ENCODE assay signal across 20 cellular contexts in genomic region chr4:183691897-183692296, GRCh38. TPM values are rescaled to one million over a fixed set of nuclear protein-coding genes. Genes with fewer than 3 reads are reported as not detected.
A peak's percentile ranks its signal among the peaks of the same experiment; 100 is the strongest.
DNase-seq lines count a peak whose midpoint lies in the region; ATAC-seq, FAIRE-seq and TF ChIP-seq lines count a peak whose summit lies in the region.
"Had no signal": no experiment of that assay in that cellular context is flagged by ENCODE, and none has a peak within 500 bp of the region (broad histone marks: within the 10 kb centered on the region; RNA-seq: fewer than 3 reads in every experiment).

No MANE protein-coding gene starts in this region.

- H3K27me3 ChIP-seq in K562 (ENCODE audit: control insufficient read depth in 2 of 2, insufficient read depth in 2 of 2, low read length in 2 of 2) (no peaks in the 10 kb centered on the region), heart left ventricle (no peaks in the 10 kb centered on the region)
- H3K27me3 ChIP-seq: BLaER1 treated with 17β-estradiol and CSF1 and Interleukin-3, amounts not matched to agents 10 nM and 100 nM had no signal

- ATAC-seq in K562, result no peak
- no peak for ATAC-seq in heart left ventricle
- ATAC-seq: A549; CD8-positive, alpha-beta T cell; GM12878 had no signal

- no peaks in the 10 kb centered on the region for H3K4me1 ChIP-seq in K562 (replicated peaks in 1 of 2; ENCODE audit: control insufficient read depth in 2 of 2, insufficient read depth in 2 of 2, low read length in 2 of 2)
- H3K4me1 ChIP-seq in heart left ventricle, result no peaks in the 10 kb centered on the region
- H3K4me1 ChIP-seq: A549; BLaER1 treated with 17β-estradiol and CSF1 and Interleukin-3, amounts not matched to agents 10 nM and 100 nM; Caco-2 had no signal

- TF ChIP-seq POLR2A in K562 (conservative IDR thresholded peaks at IDR 0.05) (no peak), heart left ventricle (IDR thresholded peaks at IDR 0.05) (no peak)

- H3K27ac ChIP-seq in K562 (ENCODE audit: extremely low read depth, low read depth, low read length), result no peak overlapping the region
- no peak overlapping the region for H3K27ac ChIP-seq in heart left ventricle
- H3K27ac ChIP-seq: 22Rv1; A549; BLaER1 treated with 17β-estradiol and CSF1 and Interleukin-3, amounts not matched to agents 10 nM and 100 nM; C4-2B had no signal

- FAIRE-seq in G401.6 (lab: Jason Lieb, UNC) (peak; percentile 70), K562 (lab: Jason Lieb, UNC) (no peak)
- FAIRE-seq: A549, D721Med, GM12878, GM19239 had no signal

- TF ChIP-seq RAD21 in K562 (CRISPR knock-in tag; conservative IDR thresholded peaks at IDR 0.05 in 1 of 2, IDR thresholded peaks at IDR 0.05 in 1 of 2), result no peak

- H3K9me3 ChIP-seq in K562 (replicated peaks; ENCODE audit: control insufficient read depth, insufficient read depth, low read depth, low read length), result no peaks in the 10 kb centered on the region
- H3K9me3 ChIP-seq in heart left ventricle, result no peaks in the 10 kb centered on the region
- H3K9me3 ChIP-seq: A549; BLaER1 treated with 17β-estradiol and CSF1 and Interleukin-3, amounts not matched to agents 10 nM and 100 nM; Caco-2 had no signal

- DNase-seq in NCI-H82 (lab: John Stamatoyannopoulos, UW), result peak; percentile 7
- no peak for DNase-seq in NCI-H82 treated with DMSO at 0.1 percent for 48 hours (lab: John Stamatoyannopoulos, UW; ENCODE audit: unreplicated experiment)
- no peak for DNase-seq in K562 (ENCODE audit: extremely low read depth in 1 of 4, low spot score in 3 of 4)
- DNase-seq in heart left ventricle, result no peak
- no peak for DNase-seq in stimulated activated CD4-positive, alpha-beta T cell treated with anti-CD3 and anti-CD28 coated beads, Interleukin-1b, Interleukin-23, amount 100 ng/mL, for 48 hours
- DNase-seq: AML-193; Caco-2; Calu3; CD4-positive, alpha-beta T cell; CD8-positive, alpha-beta T cell; DMS79 treated with DMSO at 0.1 percent for 48 hours; GDM1 had no signal

- no peak overlapping the region for H2AFZ ChIP-seq in K562 (ENCODE audit: low read depth, low read length)

- in situ Hi-C loops in K562 (cut with MboI), result no loop called here

- peaks cover 67% of the 10 kb centered on the region for H3K36me3 ChIP-seq in K562 (ENCODE audit: control insufficient read depth, insufficient read depth, low read length)
- peaks cover 0 to 100% (median 94%) of the 10 kb centered on the region in 9 donors for H3K36me3 ChIP-seq in heart left ventricle

- BruUV-seq in K562 (replicated peaks; lab: Mats Ljungman, UMichigan), result no TSS peak

- intact Hi-C loops in K562 (cut with micrococcal nuclease), result no loop called here
- intact Hi-C loops in heart left ventricle (cut with DNase I), result no loop called here

- no peaks in the 10 kb centered on the region for H3K79me2 ChIP-seq in K562 (ENCODE audit: control insufficient read depth, insufficient read depth, low read length)

- H3K4me2 ChIP-seq in K562 (ENCODE audit: insufficient read depth, low read length), result no peak overlapping the region
- H3K4me2 ChIP-seq: A549; BLaER1 treated with 17β-estradiol and CSF1 and Interleukin-3, amounts not matched to agents 10 nM and 100 nM had no signal

- TF ChIP-seq EP300 in K562 (IDR thresholded peaks at IDR 0.05; ENCODE audit: low read length), result no peak

- H3K9ac ChIP-seq in K562 (ENCODE audit: insufficient read depth in 1 of 2, low read depth in 2 of 2, low read length in 2 of 2), result no peak overlapping the region
- H3K9ac ChIP-seq: BLaER1 treated with 17β-estradiol and CSF1 and Interleukin-3, amounts not matched to agents 10 nM and 100 nM had no signal

- TF ChIP-seq CTCF in K562 (IDR thresholded peaks at IDR 0.05 in 2 of 3, conservative IDR thresholded peaks at IDR 0.05 in 1 of 3; ENCODE audit: insufficient read depth in 2 of 3, low read depth in 1 of 3, low read length in 3 of 3) (no peak), heart left ventricle (IDR thresholded peaks at IDR 0.05) (no peak)

- CTCF ChIA-PET in K562 (lab: Yijun Ruan, JAX; ENCODE audit: low intra/inter-chr PET ratio), result no interaction called here

- POLR2A ChIA-PET in K562 (lab: Yijun Ruan, JAX), result no interaction called here

- no peak overlapping the region for H3K4me3 ChIP-seq in K562
- H3K4me3 ChIP-seq in heart left ventricle, result no peak overlapping the region
- H3K4me3 ChIP-seq: A549; BLaER1 treated with 17β-estradiol and CSF1 and Interleukin-3, amounts not matched to agents 10 nM and 100 nM; GM12878 had no signal

- H4K20me1 ChIP-seq in K562 (replicated peaks; ENCODE audit: control insufficient read depth, insufficient read depth, low read length), result no peaks in the 10 kb centered on the region

- H3K9me1 ChIP-seq in K562 (ENCODE audit: control insufficient read depth, insufficient read depth, low read length), result no peaks in the 10 kb centered on the region

TF ChIP-seq in K562, 482 proteins besides CTCF, POLR2A, EP300 and RAD21:
- TF ChIP-seq RBM25 (IDR thresholded peaks at IDR 0.05; ENCODE audit: low read depth, low read length, severe bottlenecking), result peak; percentile 81
- TF ChIP-seq DDX20 (tag; IDR thresholded peaks at IDR 0.05; ENCODE audit: low read depth), result no peak

RNA-seq across cellular contexts. Expression of gene TRAPPC11, which starts 32.8 kb away (rescaled TPM):
- total RNA-seq in K562 (2011; cell fraction: chromatin; rRNA removed; ENCODE audit: low replicate concordance), result 57.2 and 107 TPM in 2 replicates
- 14.2 and 17.8 TPM in 2 replicates for total RNA-seq in K562 (2011; cell fraction: nucleolus; rRNA removed)
- 38.7 and 42.7 TPM in 2 replicates for total RNA-seq in K562 (2011; cell fraction: nucleoplasm; rRNA removed)
- 24.7 and 31.8 TPM in 2 replicates for total RNA-seq in K562 (2014; rRNA removed)
- 31.8 and 34.9 TPM in 2 replicates for total RNA-seq in K562 (2014; rRNA removed; fragmentation: Illumina TruSeq; extraction: Trizol)
- 26.9 and 30.6 TPM in 2 replicates for total RNA-seq in K562 (2015; rRNA removed; fragmentation: Illumina TruSeq; extraction: Trizol)
- 26.5 and 28.7 TPM in 2 replicates for total RNA-seq in K562 (2021)
- 48.2 and 49.0 TPM in 2 replicates for polyA plus RNA-seq in K562 (2011; rRNA removed)
- polyA plus RNA-seq in K562 (2011; cell fraction: cytosol; rRNA removed), result 13.4 and 25.4 TPM in 2 replicates
- polyA plus RNA-seq in K562 (2011; cell fraction: nucleus; rRNA removed), result 27.4 and 42.9 TPM in 2 replicates
- 15.8 and 22.6 TPM in 2 replicates for polyA plus RNA-seq in K562 (2012)
- polyA plus RNA-seq in K562 (2014; fragmentation: Illumina TruSeq; extraction: Trizol), result 32.6 and 46.3 TPM in 2 replicates
- polyA plus RNA-seq in K562 (2014; fragmentation: Nextera tagmentation; extraction: Ambion mirVana), result 10 to 100 TPM; 11.6 to 12.0 TPM
- polyA plus RNA-seq in K562 (2014; rRNA removed), result 23.6 and 24.3 TPM in 2 replicates
- polyA minus RNA-seq in K562 (2011; rRNA and poly(A)+ RNA removed), result 76.8 and 101 TPM in 2 replicates
- 24.9 and 25.6 TPM in 2 replicates for polyA minus RNA-seq in K562 (2011; cell fraction: cytosol; rRNA and poly(A)+ RNA removed)
- 20.9 and 43.7 TPM in 2 replicates for polyA minus RNA-seq in K562 (2011; cell fraction: nucleus; rRNA and poly(A)+ RNA removed)
- total RNA-seq in heart left ventricle, result 10 to 100 TPM; 16.3 to 28.5 (median 22.0) TPM
- polyA plus RNA-seq in heart left ventricle, result 10 to 100 TPM; 10.4 to 11.7 TPM

RNA-seq across cellular contexts. Expression of gene RWDD4, which starts 32.9 kb away (rescaled TPM):
- total RNA-seq in K562 (2011; cell fraction: chromatin; rRNA removed; ENCODE audit: low replicate concordance), result 5.8 and 14.6 TPM in 2 replicates
- total RNA-seq in K562 (2011; cell fraction: nucleolus; rRNA removed), result 7.0 and 7.3 TPM in 2 replicates
- 9.4 and 11.3 TPM in 2 replicates for total RNA-seq in K562 (2011; cell fraction: nucleoplasm; rRNA removed)
- total RNA-seq in K562 (2014; rRNA removed) (23.3 and 31.4 TPM in 2 replicates), K562 (2014; rRNA removed; fragmentation: Illumina TruSeq; extraction: Trizol) (28.2 and 30.4 TPM in 2 replicates), K562 (2015; rRNA removed; fragmentation: Illumina TruSeq; extraction: Trizol) (27.0 and 32.5 TPM in 2 replicates), K562 (2021) (24.2 and 26.0 TPM in 2 replicates), heart left ventricle (10 to 100 TPM; 13.2 to 20.4 (median 15.8) TPM)
- polyA plus RNA-seq in K562 (2011; rRNA removed) (19.3 and 23.0 TPM in 2 replicates), K562 (2014; fragmentation: Illumina TruSeq; extraction: Trizol) (23.8 and 29.4 TPM in 2 replicates), K562 (2014; fragmentation: Nextera tagmentation; extraction: Ambion mirVana) (10 to 100 TPM in 1 of 2 experiments, 1 to 10 TPM in 1; 8.4 to 11.7 TPM), K562 (2014; rRNA removed) (24.2 and 27.8 TPM in 2 replicates), heart left ventricle (10 to 100 TPM in 1 of 2 donors, 1 to 10 TPM in 1; 8.2 to 17.8 TPM)
- 5.3 and 6.2 TPM in 2 replicates for polyA plus RNA-seq in K562 (2011; cell fraction: cytosol; rRNA removed)
- polyA plus RNA-seq in K562 (2011; cell fraction: nucleus; rRNA removed), result 6.1 and 6.2 TPM in 2 replicates
- polyA plus RNA-seq in K562 (2012), result 15.1 and 17.8 TPM in 2 replicates
- 9.3 and 10.0 TPM in 2 replicates for polyA minus RNA-seq in K562 (2011; rRNA and poly(A)+ RNA removed)
- 5.5 and 7.9 TPM in 2 replicates for polyA minus RNA-seq in K562 (2011; cell fraction: cytosol; rRNA and poly(A)+ RNA removed)
- 7.4 and 8.2 TPM in 2 replicates for polyA minus RNA-seq in K562 (2011; cell fraction: nucleus; rRNA and poly(A)+ RNA removed)
